ENCODE assay signal across 19 cellular contexts in the genomic region with DNA sequence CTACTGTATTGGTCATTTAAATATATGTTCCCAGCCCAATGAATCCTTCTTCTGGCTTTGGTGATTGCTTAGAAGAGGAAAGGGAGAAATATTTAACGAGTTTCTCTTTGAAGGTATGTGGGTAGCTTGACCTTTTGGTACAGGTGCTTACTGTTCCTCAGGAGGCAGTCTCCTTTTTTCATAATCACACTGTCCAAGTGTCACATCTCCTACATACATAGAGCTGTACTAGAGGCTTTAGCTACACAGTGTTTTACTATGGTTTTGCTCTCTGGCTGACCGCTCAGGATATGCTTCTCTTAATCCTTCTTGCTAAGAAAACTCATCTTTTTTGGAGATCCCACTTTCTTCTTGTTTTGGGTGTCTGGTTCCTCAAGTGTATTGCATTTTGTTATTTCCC. TPM values are rescaled to one million over a fixed set of nuclear protein-coding genes. Genes with fewer than 3 reads are reported as not detected.
A peak's percentile ranks its signal among the peaks of the same experiment; 100 is the strongest.
DNase-seq lines count a peak whose midpoint lies in the region; ATAC-seq, FAIRE-seq and TF ChIP-seq lines count a peak whose summit lies in the region.
"Had no signal": no experiment of that assay in that cellular context is flagged by ENCODE, and none has a peak within 500 bp of the region (broad histone marks: within the 10 kb centered on the region; RNA-seq: fewer than 3 reads in every experiment).

No MANE protein-coding gene starts in this region.

- H3K4me3 Mint-ChIP-seq in activated naive CD4-positive, alpha-beta T cell treated with anti-CD3 and anti-CD28 coated beads, Interleukin-2, amount 50 U/mL, for 24 hours: peak overlapping the region; percentile 62
- H3K4me3 Mint-ChIP-seq in GM23338 (no peak overlapping the region), astrocyte (ENCODE audit: unreplicated experiment) (peak overlapping the region; percentile 31)
- H3K4me3 Mint-ChIP-seq: neural progenitor cell had no signal

- no peak for FAIRE-seq in astrocyte (lab: Jason Lieb, UNC)

- H3K27me3 ChIP-seq in GM23338 (ENCODE audit: insufficient read depth) (no peaks in the 10 kb centered on the region), astrocyte (ENCODE audit: insufficient read depth, low read length) (no peaks in the 10 kb centered on the region), psoas muscle (ENCODE audit: insufficient read depth in 3 of 3, low read length in 2 of 3) (no peaks in the 10 kb centered on the region)
- H3K27me3 ChIP-seq: brain microvascular endothelial cell, neural progenitor cell, vagina had no signal

- WGBS in psoas muscle, 3 donors: 57 to 68% (median 64%) methylated on average over 2 of the region's 2 CpGs

- H2AFZ ChIP-seq in GM23338: no peak overlapping the region
- H2AFZ ChIP-seq in astrocyte (ENCODE audit: low read depth, low read length): no peak overlapping the region
- H2AFZ ChIP-seq: neural progenitor cell had no signal

- H3K9me3 ChIP-seq in astrocyte (ENCODE audit: insufficient read depth, low read depth, low read length) (no peaks in the 10 kb centered on the region), psoas muscle (no peaks in the 10 kb centered on the region)
- H3K9me3 ChIP-seq: vagina had no signal

- H3K4me1 ChIP-seq in GM23338 (ENCODE audit: insufficient read depth): peaks cover 26% of the 10 kb centered on the region
- no peaks in the 10 kb centered on the region for H3K4me1 ChIP-seq in astrocyte (ENCODE audit: insufficient read depth, low read length)
- H3K4me1 ChIP-seq in psoas muscle: peaks cover 77% of the 10 kb centered on the region

- H3K27me3 Mint-ChIP-seq in activated naive CD4-positive, alpha-beta T cell treated with anti-CD3 and anti-CD28 coated beads, Interleukin-2, amount 50 U/mL, for 24 hours: no peaks in the 10 kb centered on the region
- H3K27me3 Mint-ChIP-seq in GM23338 (ENCODE audit: insufficient read depth, low read depth, poor library complexity) (no peaks in the 10 kb centered on the region), astrocyte (ENCODE audit: low read depth, unreplicated experiment) (no peaks in the 10 kb centered on the region)

- intact Hi-C loops in psoas muscle (cut with DNase I): no loop called here

- peaks cover 85% of the 10 kb centered on the region for H3K4me1 Mint-ChIP-seq in activated naive CD4-positive, alpha-beta T cell treated with anti-CD3 and anti-CD28 coated beads, Interleukin-2, amount 50 U/mL, for 24 hours
- H3K4me1 Mint-ChIP-seq in GM23338 (peaks cover 18% of the 10 kb centered on the region), astrocyte (ENCODE audit: low read depth, unreplicated experiment) (peaks cover 12% of the 10 kb centered on the region)

- ATAC-seq in GM23338: no peak
- ATAC-seq in psoas muscle: peak in 2 of 4 donors; percentile 40 to 47
- ATAC-seq in GM19397 (IDR thresholded peaks at IDR 0.05; ENCODE audit: unreplicated experiment): no peak

- H3K79me2 ChIP-seq in GM23338 (replicated peaks; ENCODE audit: insufficient read depth) (peaks cover 100% of the 10 kb centered on the region), astrocyte (ENCODE audit: insufficient read depth, low read length) (peaks cover 100% of the 10 kb centered on the region)

- H3K4me3 ChIP-seq in GM23338 (no peak overlapping the region), astrocyte (ENCODE audit: insufficient read depth, low read depth, low read length) (no peak overlapping the region), psoas muscle (no peak overlapping the region)
- H3K4me3 ChIP-seq: neural progenitor cell, vagina had no signal

- no peak overlapping the region for H3K4me2 ChIP-seq in GM23338
- H3K4me2 ChIP-seq in astrocyte (ENCODE audit: low read length): no peak overlapping the region
- H3K4me2 ChIP-seq: neural progenitor cell had no signal

- DNase-seq in activated naive CD4-positive, alpha-beta T cell (lab: John Stamatoyannopoulos, UW): no peak
- DNase-seq in GM23338 (ENCODE audit: low spot score) (no peak), astrocyte (ENCODE audit: low read depth) (no peak), psoas muscle (no peak), SW480 (ENCODE audit: low spot score) (no peak)
- no peak for DNase-seq in stimulated activated CD4-positive, alpha-beta T cell treated with anti-CD3 and anti-CD28 coated beads, Interleukin-1b, Interleukin-23, amount 100 ng/mL, for 48 hours
- DNase-seq: activated CD4-positive, CD25-positive, alpha-beta regulatory T cell; activated gamma-delta T cell treated with Interleukin-2 at 50 U/mL for 16 hours; brain microvascular endothelial cell; dermis blood vessel endothelial cell; mammary epithelial cell; MM.1S; NCI-H187; NCI-H345; NK-92 treated with Interleukin-12 subunit alpha and Interleukin-12 subunit beta, amount 100 ng/mL, for 24 hours had no signal

- H3K27ac Mint-ChIP-seq in activated naive CD4-positive, alpha-beta T cell treated with anti-CD3 and anti-CD28 coated beads, Interleukin-2, amount 50 U/mL, for 24 hours: peak overlapping the region; percentile 43
- H3K27ac Mint-ChIP-seq in GM23338: no peak overlapping the region
- H3K27ac Mint-ChIP-seq in astrocyte (ENCODE audit: unreplicated experiment): no peak overlapping the region
- H3K27ac Mint-ChIP-seq: neural progenitor cell had no signal

- H3K36me3 Mint-ChIP-seq in activated naive CD4-positive, alpha-beta T cell treated with anti-CD3 and anti-CD28 coated beads, Interleukin-2, amount 50 U/mL, for 24 hours: peaks cover 12% of the 10 kb centered on the region
- H3K36me3 Mint-ChIP-seq in GM23338 (ENCODE audit: low read depth): peaks cover 15% of the 10 kb centered on the region
- peaks cover 8% of the 10 kb centered on the region for H3K36me3 Mint-ChIP-seq in astrocyte (ENCODE audit: low read depth, unreplicated experiment)

- no peaks in the 10 kb centered on the region; the same call in 1 of the 2 replicates for H3K36me3 ChIP-seq in GM23338 (ENCODE audit: insufficient read depth)
- H3K36me3 ChIP-seq in astrocyte (ENCODE audit: insufficient read depth, low read length): no peaks in the 10 kb centered on the region
- no peaks in the 10 kb centered on the region for H3K36me3 ChIP-seq in psoas muscle (ENCODE audit: insufficient read depth in 1 of 2, low read depth in 1 of 2)
- H3K36me3 ChIP-seq: brain microvascular endothelial cell, vagina had no signal

- H3K9me3 Mint-ChIP-seq in activated naive CD4-positive, alpha-beta T cell treated with anti-CD3 and anti-CD28 coated beads, Interleukin-2, amount 50 U/mL, for 24 hours: no peaks in the 10 kb centered on the region
- peaks cover 3% of the 10 kb centered on the region for H3K9me3 Mint-ChIP-seq in GM23338
- no peaks in the 10 kb centered on the region for H3K9me3 Mint-ChIP-seq in astrocyte (ENCODE audit: unreplicated experiment)

- no peaks in the 10 kb centered on the region for H3F3A ChIP-seq in GM23338 (replicated peaks; ENCODE audit: low read depth)

- no peak overlapping the region for H3K9ac ChIP-seq in astrocyte (ENCODE audit: low read length)
- H3K9ac ChIP-seq: neural progenitor cell had no signal

- H3K9me2 ChIP-seq in GM23338 (ENCODE audit: insufficient read depth): no peaks in the 10 kb centered on the region

- peaks cover 42% of the 10 kb centered on the region for H4K20me1 ChIP-seq in GM23338 (replicated peaks; ENCODE audit: insufficient read depth)
- H4K20me1 ChIP-seq in astrocyte (ENCODE audit: insufficient read depth, low read length): peaks cover 92% of the 10 kb centered on the region

- H3K27ac ChIP-seq in GM23338 (ENCODE audit: low read depth) (0 out of 2 replicates have a peak overlapping the region, but pooled peaks have one; percentile 11), astrocyte (ENCODE audit: low read depth, low read length) (no peak overlapping the region), psoas muscle (peak overlapping the region; percentile 47)
- H3K27ac ChIP-seq: brain microvascular endothelial cell, neural progenitor cell, vagina had no signal

- TF ChIP-seq CTCF in GM23338 (conservative IDR thresholded peaks at IDR 0.05; ENCODE audit: low read depth in 2 of 2): no peak
- no peak for TF ChIP-seq CTCF in astrocyte (IDR thresholded peaks at IDR 0.05; ENCODE audit: insufficient read depth, low read depth, low read length)
- no peak for TF ChIP-seq CTCF in psoas muscle (IDR thresholded peaks at IDR 0.05)

RNA-seq across cellular contexts. Expression of gene ERBIN, which starts 6.9 kb away (rescaled TPM):
- 26.4 and 29.1 TPM in 2 replicates for total RNA-seq in GM23338 (2014; rRNA removed; shearing (Covaris generic))
- polyA plus RNA-seq in GM23338 (2016; fragmentation: Nextera tagmentation; extraction: Ambion mirVana) (10.8 and 15.6 TPM in 2 replicates), psoas muscle (10 to 100 TPM in 2 of 3 donors, 1 to 10 TPM in 1; 8.3 to 17.6 (median 10.1) TPM)
- total RNA-seq in astrocyte (80.8 and 83.4 TPM in 2 replicates), psoas muscle (10 to 100 TPM; 28.8 to 56.6 (median 45.6) TPM)
